ENCODE assay signal across 8 cellular contexts in the genomic region with DNA sequence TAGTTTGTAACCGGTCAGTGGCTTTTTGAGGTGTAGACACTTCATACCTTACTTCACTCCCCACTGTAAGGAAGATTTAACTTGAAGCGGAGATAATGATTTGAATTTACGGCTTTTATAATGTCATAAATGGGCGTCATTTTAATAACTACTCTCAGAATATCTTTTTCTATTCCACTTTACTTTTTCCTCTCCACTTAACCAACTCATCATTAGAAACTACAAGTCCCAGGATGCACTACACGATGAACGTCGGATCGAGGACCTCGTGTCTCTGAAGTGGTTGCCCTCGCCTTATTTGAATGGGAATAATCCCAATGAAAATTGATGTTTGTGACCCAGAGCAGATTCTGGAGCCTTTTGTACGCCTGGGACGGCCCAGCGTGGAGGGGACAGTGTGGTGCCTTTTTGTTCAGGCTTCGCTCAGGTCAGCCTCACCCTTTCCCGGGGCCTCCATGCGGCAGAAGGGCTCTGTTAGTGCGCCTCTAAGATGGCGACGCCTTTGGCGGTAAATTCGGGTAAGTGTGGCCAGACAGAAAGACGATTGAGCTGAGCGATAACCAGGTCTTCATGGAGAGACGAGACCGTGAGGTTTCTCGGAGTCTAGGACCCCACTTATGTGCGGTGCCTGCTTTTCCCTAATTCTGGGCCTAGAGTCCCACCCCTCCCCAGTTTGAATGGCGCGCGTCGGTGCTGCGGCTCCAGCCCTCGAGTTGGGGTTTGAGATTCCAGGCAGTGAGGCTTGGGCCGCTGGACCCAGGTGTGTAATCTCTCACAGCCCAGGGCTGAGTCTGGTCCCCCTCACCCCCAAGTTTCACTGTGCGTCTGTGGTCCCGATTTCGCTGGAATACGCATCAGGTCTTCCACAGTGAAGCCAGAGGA. TPM values are rescaled to one million over a fixed set of nuclear protein-coding genes. Genes with fewer than 3 reads are reported as not detected.
DNase-seq lines count a peak whose midpoint lies in the region; TF ChIP-seq lines count a peak whose summit lies in the region.

A gene with protein sequence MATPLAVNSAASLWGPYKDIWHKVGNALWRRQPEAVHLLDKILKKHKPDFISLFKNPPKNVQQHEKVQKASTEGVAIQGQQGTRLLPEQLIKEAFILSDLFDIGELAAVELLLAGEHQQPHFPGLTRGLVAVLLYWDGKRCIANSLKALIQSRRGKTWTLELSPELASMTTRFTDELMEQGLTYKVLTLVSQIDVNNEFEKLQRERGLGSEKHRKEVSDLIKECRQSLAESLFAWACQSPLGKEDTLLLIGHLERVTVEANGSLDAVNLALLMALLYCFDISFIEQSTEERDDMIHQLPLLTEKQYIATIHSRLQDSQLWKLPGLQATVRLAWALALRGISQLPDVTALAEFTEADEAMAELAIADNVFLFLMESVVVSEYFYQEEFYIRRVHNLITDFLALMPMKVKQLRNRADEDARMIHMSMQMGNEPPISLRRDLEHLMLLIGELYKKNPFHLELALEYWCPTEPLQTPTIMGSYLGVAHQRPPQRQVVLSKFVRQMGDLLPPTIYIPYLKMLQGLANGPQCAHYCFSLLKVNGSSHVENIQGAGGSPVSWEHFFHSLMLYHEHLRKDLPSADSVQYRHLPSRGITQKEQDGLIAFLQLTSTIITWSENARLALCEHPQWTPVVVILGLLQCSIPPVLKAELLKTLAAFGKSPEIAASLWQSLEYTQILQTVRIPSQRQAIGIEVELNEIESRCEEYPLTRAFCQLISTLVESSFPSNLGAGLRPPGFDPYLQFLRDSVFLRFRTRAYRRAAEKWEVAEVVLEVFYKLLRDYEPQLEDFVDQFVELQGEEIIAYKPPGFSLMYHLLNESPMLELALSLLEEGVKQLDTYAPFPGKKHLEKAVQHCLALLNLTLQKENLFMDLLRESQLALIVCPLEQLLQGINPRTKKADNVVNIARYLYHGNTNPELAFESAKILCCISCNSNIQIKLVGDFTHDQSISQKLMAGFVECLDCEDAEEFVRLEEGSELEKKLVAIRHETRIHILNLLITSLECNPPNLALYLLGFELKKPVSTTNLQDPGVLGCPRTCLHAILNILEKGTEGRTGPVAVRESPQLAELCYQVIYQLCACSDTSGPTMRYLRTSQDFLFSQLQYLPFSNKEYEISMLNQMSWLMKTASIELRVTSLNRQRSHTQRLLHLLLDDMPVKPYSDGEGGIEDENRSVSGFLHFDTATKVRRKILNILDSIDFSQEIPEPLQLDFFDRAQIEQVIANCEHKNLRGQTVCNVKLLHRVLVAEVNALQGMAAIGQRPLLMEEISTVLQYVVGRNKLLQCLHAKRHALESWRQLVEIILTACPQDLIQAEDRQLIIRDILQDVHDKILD (N-terminal part only) (plus strand): TSS at position 463 of the 882 bp plus-strand sequence. CDS start 28 bp downstream, at position 491.

- peaks cover 3% of the 10 kb centered on the region for H3K36me3 Mint-ChIP-seq in neural crest cell (ENCODE audit: low read depth)

- peak; percentile 84 for DNase-seq in H4 (ENCODE audit: low spot score)
- peak; percentile 74 for DNase-seq in LNCaP clone FGC (ENCODE audit: low read depth)
- peak; percentile 73 to 87 for DNase-seq in SHP77 (lab: John Stamatoyannopoulos, UW)
- DNase-seq in activated T-helper 9 cell treated with anti-CD3 and anti-CD28 coated beads, Interleukin-2, amount 50 U/mL, for 16 hours (ENCODE audit: low read depth): peak; percentile 59
- peak; percentile 84 for DNase-seq in fibroblast of villous mesenchyme (ENCODE audit: low read depth)
- DNase-seq in neural crest cell (ENCODE audit: low read depth, low spot score): peak; percentile 74

- H3K9ac ChIP-seq in ES-I3 (ENCODE audit: low read depth, low read length) (peak within 1 kb of the TSS; percentile 96), stomach smooth muscle (ENCODE audit: low read length in 2 of 2) (peak within 1 kb of the TSS; percentile 90 to 98)

- H3K27me3 ChIP-seq in stomach smooth muscle (ENCODE audit: control insufficient read depth in 1 of 2, insufficient read depth in 2 of 2, low read length in 2 of 2): no peaks in the 10 kb centered on the region

- H3K9me3 ChIP-seq in ES-I3 (ENCODE audit: control insufficient read depth, insufficient read depth, low read length) (no peaks in the 10 kb centered on the region), stomach smooth muscle (ENCODE audit: control insufficient read depth in 2 of 2, low read length in 2 of 2) (no peaks in the 10 kb centered on the region)

- no peaks in the 10 kb centered on the region for H3K9me3 Mint-ChIP-seq in neural crest cell

- no peak within 1 kb of the TSS for H3K27ac Mint-ChIP-seq in neural crest cell (ENCODE audit: unreplicated experiment)

- H3K27ac ChIP-seq in stomach smooth muscle (ENCODE audit: low read length): peak within 1 kb of the TSS; percentile 99

- H3K4me1 ChIP-seq in ES-I3 (ENCODE audit: insufficient read depth, low read length) (peaks cover 14% of the 10 kb centered on the region; the same call in 1 of the 2 replicates), stomach smooth muscle (ENCODE audit: control insufficient read depth, insufficient read depth, low read length) (peaks cover 3% of the 10 kb centered on the region)

- H3K4me3 ChIP-seq in LNCaP clone FGC (ENCODE audit: low read depth, low read length) (peak within 1 kb of the TSS; percentile 98), fibroblast of villous mesenchyme (ENCODE audit: low read depth, low read length) (peak within 1 kb of the TSS; percentile 95), stomach smooth muscle (ENCODE audit: low read length in 2 of 2) (peak within 1 kb of the TSS; percentile 94 to 98)

- peaks cover 16% of the 10 kb centered on the region for H3K4me1 Mint-ChIP-seq in neural crest cell

- TF ChIP-seq CTCF in LNCaP clone FGC (IDR thresholded peaks at IDR 0.05; ENCODE audit: control insufficient read depth, extremely low read depth, insufficient read depth) (no peak), fibroblast of villous mesenchyme (IDR thresholded peaks at IDR 0.05; ENCODE audit: insufficient read depth, low read depth, low read length) (no peak), neural crest cell (conservative IDR thresholded peaks at IDR 0.05) (no peak)

- H3K36me3 ChIP-seq in ES-I3 (ENCODE audit: insufficient read depth, low read length) (no peaks in the 10 kb centered on the region), stomach smooth muscle (ENCODE audit: control insufficient read depth in 2 of 2, insufficient read depth in 2 of 2, low read length in 2 of 2) (no peaks in the 10 kb centered on the region)

- H3K27me3 Mint-ChIP-seq in neural crest cell (ENCODE audit: low read depth): no peaks in the 10 kb centered on the region

- H3K4me3 Mint-ChIP-seq in neural crest cell: peak within 1 kb of the TSS; percentile 24

RNA-seq across cellular contexts. Expression of the gene that starts here (rescaled TPM):
- total RNA-seq in H4 (2014; rRNA removed; shearing (Covaris generic)): 97.7 and 113 TPM in 2 replicates
- total RNA-seq in fibroblast of villous mesenchyme (52.5 and 75.6 TPM in 2 replicates), neural crest cell (147 and 148 TPM in 2 replicates)

Comparison
In these comparisons a context has a peak if more than half of its experiments do, and no peak if none do; other contexts are left out.
1. Peak in every context shown above with its lines: DNase-seq, H3K4me3 ChIP-seq and H3K27ac ChIP-seq.